1 cellular context compared by ENCODE assay signal in the genomic region with DNA sequence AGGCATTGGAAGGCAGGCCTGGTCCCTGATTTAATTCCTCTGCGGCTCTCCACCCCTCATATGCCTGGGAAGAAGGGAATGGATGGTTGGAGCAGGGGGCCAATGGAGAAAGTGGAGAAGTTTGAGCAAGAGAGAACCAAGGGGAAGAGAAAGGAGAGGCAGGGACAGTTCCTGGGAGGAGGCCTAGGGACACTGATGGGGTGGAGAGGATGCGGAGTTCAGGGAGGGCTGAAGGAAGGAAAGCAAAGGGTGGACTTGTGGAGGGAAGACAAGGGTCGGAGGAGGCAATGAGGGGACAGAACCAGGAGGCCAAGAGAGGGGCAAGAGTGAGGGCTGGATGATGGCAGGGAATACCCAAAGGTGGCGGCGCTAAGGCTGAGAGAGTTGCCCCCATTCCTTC.
TF ChIP-seq lines count a peak whose summit lies in the region.

No MANE protein-coding gene starts in this region.

TF ChIP-seq in HEK293, 187 proteins besides CTCF, POLR2A, EP300 and RAD21 (continued from another document):
- TF ChIP-seq ZNF239 (tag by site-specific recombination; IDR thresholded peaks at IDR 0.05) (no peak), ZBTB48 (tag by site-specific recombination; IDR thresholded peaks at IDR 0.05) (peak; percentile 78), ZSCAN16 (tag by site-specific recombination; IDR thresholded peaks at IDR 0.05) (no peak), ZNF791 (tag by site-specific recombination; IDR thresholded peaks at IDR 0.05) (no peak), ZNF138 (tag by site-specific recombination; IDR thresholded peaks at IDR 0.05; ENCODE audit: borderline replicate concordance) (no peak), ZNF366 (tag by site-specific recombination; conservative IDR thresholded peaks at IDR 0.05) (peak; percentile 75; the same call in 1 of the 2 replicates), WT1 (tag by site-specific recombination; IDR thresholded peaks at IDR 0.05) (no peak), ZNF792 (tag by site-specific recombination; IDR thresholded peaks at IDR 0.05) (no peak), GLIS1 (tag by site-specific recombination; IDR thresholded peaks at IDR 0.05) (no peak), MYNN (tag by site-specific recombination; IDR thresholded peaks at IDR 0.05; ENCODE audit: borderline replicate concordance) (no peak), ZNF121 (tag by site-specific recombination; IDR thresholded peaks at IDR 0.05) (no peak), ZNF394 (tag by site-specific recombination; IDR thresholded peaks at IDR 0.05; ENCODE audit: borderline replicate concordance) (no peak), YY2 (tag by site-specific recombination; IDR thresholded peaks at IDR 0.05) (no peak), ZBTB17 (tag by site-specific recombination; IDR thresholded peaks at IDR 0.05) (0 out of 2 replicates have a peak, but pooled peaks have one; percentile 19), ZNF19 (tag by site-specific recombination; IDR thresholded peaks at IDR 0.05; ENCODE audit: low read depth) (no peak), ZNF571 (tag by site-specific recombination; IDR thresholded peaks at IDR 0.05) (no peak), ZNF292 (tag by site-specific recombination; IDR thresholded peaks at IDR 0.05; ENCODE audit: borderline replicate concordance, low read depth) (no peak), ZNF600 (tag by site-specific recombination; IDR thresholded peaks at IDR 0.05) (peak; percentile 56; the same call in 1 of the 2 replicates), SCRT1 (tag by site-specific recombination; IDR thresholded peaks at IDR 0.05; ENCODE audit: borderline replicate concordance) (no peak), ZNF311 (tag by site-specific recombination; IDR thresholded peaks at IDR 0.05; ENCODE audit: borderline replicate concordance) (no peak), ZBTB1 (tag by site-specific recombination; IDR thresholded peaks at IDR 0.05) (no peak), MEIS1 (CRISPR knock-in tag; IDR thresholded peaks at IDR 0.05; ENCODE audit: borderline replicate concordance) (no peak)
- TF ChIP-seq, protein P1, sequence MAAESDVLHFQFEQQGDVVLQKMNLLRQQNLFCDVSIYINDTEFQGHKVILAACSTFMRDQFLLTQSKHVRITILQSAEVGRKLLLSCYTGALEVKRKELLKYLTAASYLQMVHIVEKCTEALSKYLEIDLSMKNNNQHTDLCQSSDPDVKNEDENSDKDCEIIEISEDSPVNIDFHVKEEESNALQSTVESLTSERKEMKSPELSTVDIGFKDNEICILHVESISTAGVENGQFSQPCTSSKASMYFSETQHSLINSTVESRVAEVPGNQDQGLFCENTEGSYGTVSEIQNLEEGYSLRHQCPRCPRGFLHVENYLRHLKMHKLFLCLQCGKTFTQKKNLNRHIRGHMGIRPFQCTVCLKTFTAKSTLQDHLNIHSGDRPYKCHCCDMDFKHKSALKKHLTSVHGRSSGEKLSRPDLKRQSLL (tag by site-specific recombination; IDR thresholded peaks at IDR 0.05), result no peak
- TF ChIP-seq, protein P2, sequence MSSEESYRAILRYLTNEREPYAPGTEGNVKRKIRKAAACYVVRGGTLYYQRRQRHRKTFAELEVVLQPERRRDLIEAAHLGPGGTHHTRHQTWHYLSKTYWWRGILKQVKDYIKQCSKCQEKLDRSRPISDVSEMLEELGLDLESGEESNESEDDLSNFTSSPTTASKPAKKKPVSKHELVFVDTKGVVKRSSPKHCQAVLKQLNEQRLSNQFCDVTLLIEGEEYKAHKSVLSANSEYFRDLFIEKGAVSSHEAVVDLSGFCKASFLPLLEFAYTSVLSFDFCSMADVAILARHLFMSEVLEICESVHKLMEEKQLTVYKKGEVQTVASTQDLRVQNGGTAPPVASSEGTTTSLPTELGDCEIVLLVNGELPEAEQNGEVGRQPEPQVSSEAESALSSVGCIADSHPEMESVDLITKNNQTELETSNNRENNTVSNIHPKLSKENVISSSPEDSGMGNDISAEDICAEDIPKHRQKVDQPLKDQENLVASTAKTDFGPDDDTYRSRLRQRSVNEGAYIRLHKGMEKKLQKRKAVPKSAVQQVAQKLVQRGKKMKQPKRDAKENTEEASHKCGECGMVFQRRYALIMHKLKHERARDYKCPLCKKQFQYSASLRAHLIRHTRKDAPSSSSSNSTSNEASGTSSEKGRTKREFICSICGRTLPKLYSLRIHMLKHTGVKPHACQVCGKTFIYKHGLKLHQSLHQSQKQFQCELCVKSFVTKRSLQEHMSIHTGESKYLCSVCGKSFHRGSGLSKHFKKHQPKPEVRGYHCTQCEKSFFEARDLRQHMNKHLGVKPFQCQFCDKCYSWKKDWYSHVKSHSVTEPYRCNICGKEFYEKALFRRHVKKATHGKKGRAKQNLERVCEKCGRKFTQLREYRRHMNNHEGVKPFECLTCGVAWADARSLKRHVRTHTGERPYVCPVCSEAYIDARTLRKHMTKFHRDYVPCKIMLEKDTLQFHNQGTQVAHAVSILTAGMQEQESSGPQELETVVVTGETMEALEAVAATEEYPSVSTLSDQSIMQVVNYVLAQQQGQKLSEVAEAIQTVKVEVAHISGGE (tag by site-specific recombination; conservative IDR thresholded peaks at IDR 0.05; ENCODE audit: low read depth), result no peak
- TF ChIP-seq, protein P3, sequence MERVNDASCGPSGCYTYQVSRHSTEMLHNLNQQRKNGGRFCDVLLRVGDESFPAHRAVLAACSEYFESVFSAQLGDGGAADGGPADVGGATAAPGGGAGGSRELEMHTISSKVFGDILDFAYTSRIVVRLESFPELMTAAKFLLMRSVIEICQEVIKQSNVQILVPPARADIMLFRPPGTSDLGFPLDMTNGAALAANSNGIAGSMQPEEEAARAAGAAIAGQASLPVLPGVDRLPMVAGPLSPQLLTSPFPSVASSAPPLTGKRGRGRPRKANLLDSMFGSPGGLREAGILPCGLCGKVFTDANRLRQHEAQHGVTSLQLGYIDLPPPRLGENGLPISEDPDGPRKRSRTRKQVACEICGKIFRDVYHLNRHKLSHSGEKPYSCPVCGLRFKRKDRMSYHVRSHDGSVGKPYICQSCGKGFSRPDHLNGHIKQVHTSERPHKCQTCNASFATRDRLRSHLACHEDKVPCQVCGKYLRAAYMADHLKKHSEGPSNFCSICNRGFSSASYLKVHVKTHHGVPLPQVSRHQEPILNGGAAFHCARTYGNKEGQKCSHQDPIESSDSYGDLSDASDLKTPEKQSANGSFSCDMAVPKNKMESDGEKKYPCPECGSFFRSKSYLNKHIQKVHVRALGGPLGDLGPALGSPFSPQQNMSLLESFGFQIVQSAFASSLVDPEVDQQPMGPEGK (tag by site-specific recombination; IDR thresholded peaks at IDR 0.05), result peak; percentile 64
TF ChIP-seq in HEK293: peak in this region for 6.
